ENCODE assay signal across 8 cellular contexts in genomic region chr15:68205558-68205944, GRCh38. TPM values are rescaled to one million over a fixed set of nuclear protein-coding genes. Genes with fewer than 3 reads are reported as not detected.
DNase-seq lines count a peak whose midpoint lies in the region; ATAC-seq, FAIRE-seq and TF ChIP-seq lines count a peak whose summit lies in the region.

No MANE protein-coding gene starts in this region.

- POLR2A ChIA-PET in RWPE1 (lab: Yijun Ruan, JAX; ENCODE audit: low non-redundant PET): interaction anchor here (0.5 kb wide), 1 partner anchor 11 kb away, joined by 4 read pairs; no protein-coding TSS in a partner anchor
- POLR2A ChIA-PET in PC-3 (lab: Charles Lee; ENCODE audit: unreplicated experiment): interaction anchor here (0.6 kb wide), 1 partner anchor 359 kb away, joined by 3 read pairs; no protein-coding TSS in a partner anchor

- peaks cover 11 to 17% of the 10 kb centered on the region in 2 donors for H3K4me1 ChIP-seq in kidney (ENCODE audit: control insufficient read depth in 1 of 2, insufficient read depth in 1 of 2, low read depth in 1 of 2, low read length in 2 of 2)
- H3K4me1 ChIP-seq in skeletal muscle tissue (ENCODE audit: control insufficient read depth in 3 of 3, insufficient read depth in 3 of 3, low read length in 3 of 3): peaks cover 20 to 37% (median 27%) of the 10 kb centered on the region in 3 donors
- peaks cover 24% of the 10 kb centered on the region for H3K4me1 ChIP-seq in foreskin keratinocyte
- H3K4me1 ChIP-seq in PC-3 (ENCODE audit: insufficient read depth, low read length): no peaks in the 10 kb centered on the region

- DNase-seq in H7 (peak; percentile 42), RWPE1 (ENCODE audit: low spot score) (no peak), kidney (no peak), foreskin keratinocyte (no peak), urothelium cell line (ENCODE audit: low spot score) (no peak), PC-3 (no peak)

- no peaks in the 10 kb centered on the region for H3K79me2 ChIP-seq in PC-3 (ENCODE audit: low read length)

- H3K4me2 ChIP-seq in PC-3 (ENCODE audit: low read length): no peak overlapping the region

- TF ChIP-seq CTCF in RWPE1 (conservative IDR thresholded peaks at IDR 0.05; ENCODE audit: low read depth): no peak
- no peak for TF ChIP-seq CTCF in kidney (IDR thresholded peaks at IDR 0.05; ENCODE audit: borderline replicate concordance, extremely low read depth, insufficient read depth)
- TF ChIP-seq CTCF in foreskin keratinocyte (conservative IDR thresholded peaks at IDR 0.05): no peak
- no peak for TF ChIP-seq CTCF in PC-3 (conservative IDR thresholded peaks at IDR 0.05; ENCODE audit: low read depth, low read length)

- H3F3A ChIP-seq in PC-3 (ENCODE audit: low read length, unreplicated experiment): no peaks in the 10 kb centered on the region

- no peaks in the 10 kb centered on the region for H3K27me3 ChIP-seq in H7 (ENCODE audit: control insufficient read depth, insufficient read depth, low read length)
- H3K27me3 ChIP-seq in skeletal muscle tissue (ENCODE audit: control insufficient read depth in 3 of 3, insufficient read depth in 3 of 3, low read length in 3 of 3): no peaks in the 10 kb centered on the region
- H3K27me3 ChIP-seq in foreskin keratinocyte: no peaks in the 10 kb centered on the region
- no peaks in the 10 kb centered on the region for H3K27me3 ChIP-seq in PC-3 (ENCODE audit: low read length)

- H3K4me3 ChIP-seq in H7 (ENCODE audit: insufficient read depth, low read depth, low read length) (no peak overlapping the region), kidney (ENCODE audit: low read length in 2 of 2) (peak overlapping the region in 1 of 2 donors; percentile 52), skeletal muscle tissue (ENCODE audit: low read length in 3 of 3) (peak overlapping the region in 2 of 3 donors; percentile 45 to 56), PC-3 (ENCODE audit: low read length) (no peak overlapping the region)

- intact Hi-C loops in kidney (cut with DNase I) (no loop called here), PC-3 (cut with micrococcal nuclease) (no loop called here)

- H3K27ac ChIP-seq in RWPE1 (peak overlapping the region; percentile 69), kidney (ENCODE audit: low read depth in 2 of 2, low read length in 2 of 2) (peak overlapping the region; percentile 30 to 64), skeletal muscle tissue (ENCODE audit: low read depth, low read length) (peak overlapping the region; percentile 40), foreskin keratinocyte (no peak overlapping the region), PC-3 (ENCODE audit: low read length) (no peak overlapping the region)

- H4K20me1 ChIP-seq in PC-3 (ENCODE audit: low read length): no peaks in the 10 kb centered on the region

- no peak for FAIRE-seq in kidney (lab: Jason Lieb, UNC)
- no peak for FAIRE-seq in urothelium cell line (lab: Jason Lieb, UNC)

- H3K36me3 ChIP-seq in H7 (replicated peaks; ENCODE audit: control insufficient read depth, insufficient read depth, low read length) (peaks cover 1% of the 10 kb centered on the region), kidney (ENCODE audit: control insufficient read depth in 1 of 2, insufficient read depth in 2 of 2, low read length in 2 of 2) (no peaks in the 10 kb centered on the region), skeletal muscle tissue (ENCODE audit: control insufficient read depth in 3 of 3, insufficient read depth in 3 of 3, low read length in 3 of 3) (no peaks in the 10 kb centered on the region), PC-3 (ENCODE audit: low read depth, low read length) (no peaks in the 10 kb centered on the region)

- ATAC-seq in foreskin keratinocyte (no peak), HG02870 (IDR thresholded peaks at IDR 0.05; ENCODE audit: unreplicated experiment) (no peak), PC-3 (no peak)

- no peaks in the 10 kb centered on the region for H3K9me3 ChIP-seq in kidney (ENCODE audit: control insufficient read depth in 1 of 2, low read length in 2 of 2)
- no peaks in the 10 kb centered on the region for H3K9me3 ChIP-seq in skeletal muscle tissue (ENCODE audit: control insufficient read depth in 3 of 3, low read length in 3 of 3)
- H3K9me3 ChIP-seq in PC-3 (ENCODE audit: low read length): no peaks in the 10 kb centered on the region

- no TSS peak for BruUV-seq in PC-3 (replicated peaks; lab: Mats Ljungman, UMichigan)

- CTCF ChIA-PET in RWPE1 (lab: Yijun Ruan, JAX): no interaction called here
- CTCF ChIA-PET in PC-3 (lab: Charles Lee): no interaction called here

- peak overlapping the region in 1 of 2 donors; percentile 6 for H3K9ac ChIP-seq in kidney (ENCODE audit: low read length in 2 of 2)
- H3K9ac ChIP-seq in skeletal muscle tissue (ENCODE audit: low read depth in 1 of 3, low read length in 3 of 3): peak overlapping the region in 1 of 3 donors; percentile 25
- H3K9ac ChIP-seq in PC-3 (ENCODE audit: low read length): no peak overlapping the region

- H2AFZ ChIP-seq in PC-3 (ENCODE audit: low read length): no peak overlapping the region

- H3K9me2 ChIP-seq in PC-3 (replicated peaks; ENCODE audit: low read length): no peaks in the 10 kb centered on the region

RNA-seq across cellular contexts. Expression of gene CALML4, which starts 0.4 kb away (rescaled TPM):
- 5.6 and 7.4 TPM in 2 replicates for total RNA-seq in H7 (2014; rRNA removed; shearing (Covaris generic))
- total RNA-seq in kidney (17.4 TPM), skeletal muscle tissue (2.6 TPM), foreskin keratinocyte (4.3 and 4.4 TPM in 2 replicates), PC-3 (2014; rRNA removed) (4.5 and 4.8 TPM in 2 replicates)
- polyA plus RNA-seq in kidney (ENCODE audit: insufficient read depth, low read depth, low replicate concordance) (54.7 TPM), foreskin keratinocyte (5.5 and 8.1 TPM in 2 replicates)

RNA-seq across cellular contexts. Expression of gene CLN6, which starts 24.0 kb away (rescaled TPM):
- 32.5 and 33.7 TPM in 2 replicates for total RNA-seq in H7 (2014; rRNA removed; shearing (Covaris generic))
- total RNA-seq in kidney (36.6 TPM), skeletal muscle tissue (6.8 TPM), foreskin keratinocyte (27.5 and 29.8 TPM in 2 replicates), PC-3 (2014; rRNA removed) (33.4 and 42.2 TPM in 2 replicates)
- polyA plus RNA-seq in kidney (ENCODE audit: insufficient read depth, low read depth, low replicate concordance) (30.8 TPM), foreskin keratinocyte (35.9 and 36.5 TPM in 2 replicates)

Comparison
In these comparisons a context has a peak if more than half of its experiments do, and no peak if none do; other contexts are left out.
1. H3K4me3 ChIP-seq: peak in skeletal muscle tissue (2 of 3); none in H7 (single experiment) and PC-3 (single experiment).
2. H3K27ac ChIP-seq: peak in RWPE1 (single experiment), kidney (2 of 2) and skeletal muscle tissue (single experiment); none in foreskin keratinocyte (single experiment) and PC-3 (single experiment).